In the genomic region with DNA sequence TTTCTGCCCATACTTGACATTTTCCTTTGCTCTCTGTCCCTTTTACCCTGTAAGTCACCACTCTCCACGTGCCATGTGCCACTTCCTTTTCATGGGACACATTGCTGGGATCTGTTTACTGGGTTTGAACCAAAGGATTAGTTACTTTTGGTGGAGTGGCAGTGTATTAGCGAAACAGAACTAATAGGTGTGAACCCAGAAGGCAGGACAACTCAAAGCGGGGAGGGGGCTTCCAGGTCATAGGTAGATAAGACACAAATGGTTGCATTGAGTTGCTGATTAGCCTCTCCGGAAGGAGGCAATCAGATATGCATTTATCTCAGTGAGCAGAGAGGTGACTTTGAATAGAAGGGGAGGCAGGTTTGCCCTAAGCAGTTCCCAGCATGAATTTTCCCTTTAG, we compare ENCODE assay signal across 7 cellular contexts. TPM values are rescaled to one million over a fixed set of nuclear protein-coding genes. Genes with fewer than 3 reads are reported as not detected.
DNase-seq lines count a peak whose midpoint lies in the region; ATAC-seq and TF ChIP-seq lines count a peak whose summit lies in the region.

No MANE protein-coding gene starts in this region.

- no peak for DNase-seq in right cardiac atrium
- no peak for DNase-seq in spleen
- DNase-seq in glomerular visceral epithelial cell (ENCODE audit: extremely low spot score): no peak
- DNase-seq in KG1 (lab: John Stamatoyannopoulos, UW): no peak

- H3K27ac ChIP-seq in HEK293 (ENCODE audit: extremely low read depth, low read depth, low read length) (no peak overlapping the region), VCaP (peak overlapping the region; percentile 85; the same call in 1 of the 2 replicates), right cardiac atrium (ENCODE audit: low read length) (no peak overlapping the region), spleen (peak overlapping the region in 5 of 8 donors; percentile 78 to 89 (median 89))

- intact Hi-C loops in right cardiac atrium (cut with DNase I): no loop called here
- intact Hi-C loops in spleen (cut with DNase I; ENCODE audit: low total_unique reads): no loop called here

- TF ChIP-seq CTCF in HEK293 (tag by site-specific recombination; IDR thresholded peaks at IDR 0.05) (no peak), VCaP (conservative IDR thresholded peaks at IDR 0.05) (no peak), spleen (IDR thresholded peaks at IDR 0.05 in 8 of 11, conservative IDR thresholded peaks at IDR 0.05 in 3 of 11) (no peak)

- peak overlapping the region; percentile 97 for H3K4me3 ChIP-seq in HEK293 (ENCODE audit: low read depth, low read length)
- H3K4me3 ChIP-seq in right cardiac atrium (ENCODE audit: low read length): peak overlapping the region; percentile 98
- H3K4me3 ChIP-seq in spleen: peak overlapping the region in 7 of 8 donors; percentile 81 to 97 (median 91)

- no peak for TF ChIP-seq POLR2A in spleen (IDR thresholded peaks at IDR 0.05)

- H3K9me3 ChIP-seq in HEK293 (ENCODE audit: control insufficient read depth, insufficient read depth, low read depth, low read length): no peaks in the 10 kb centered on the region
- no peaks in the 10 kb centered on the region for H3K9me3 ChIP-seq in right cardiac atrium (ENCODE audit: control insufficient read depth, low read length)
- H3K9me3 ChIP-seq in spleen: no peaks in the 10 kb centered on the region

- CTCF ChIA-PET in HEK293 (lab: Yijun Ruan, JAX): interaction anchor here (0.6 to 0.8 kb wide), 2 partner anchors 23 to 327 kb away, joined by 3 to 4 read pairs; no protein-coding TSS in a partner anchor

- POLR2A ChIA-PET in HEK293 (lab: Yijun Ruan, JAX): no interaction called here

- WGBS in right cardiac atrium: 45% methylated on average over 4 of the region's 4 CpGs
- 62 to 69% (median 64%) methylated on average over 4 of the region's 4 CpGs for WGBS in spleen, 5 donors

- H3K36me3 ChIP-seq in HEK293 (ENCODE audit: control insufficient read depth in 2 of 2, insufficient read depth in 1 of 2, low read length in 2 of 2) (peaks cover 0 to 28% of the 10 kb centered on the region in 2 experiments; a peak in 1 of 3 replicates), spleen (peaks cover 0 to 18% (median 0%) of the 10 kb centered on the region in 6 donors)

- no peaks in the 10 kb centered on the region for H3K27me3 ChIP-seq in right cardiac atrium (ENCODE audit: control insufficient read depth, insufficient read depth)
- H3K27me3 ChIP-seq in spleen (replicated peaks in 1 of 7): no peaks in the 10 kb centered on the region

- no peaks in the 10 kb centered on the region for H3K4me1 ChIP-seq in HEK293 (ENCODE audit: control insufficient read depth, insufficient read depth, low read length)
- peaks cover 4% of the 10 kb centered on the region for H3K4me1 ChIP-seq in right cardiac atrium (ENCODE audit: control insufficient read depth, insufficient read depth, low read length)
- H3K4me1 ChIP-seq in spleen: peaks cover 7 to 44% (median 28%) of the 10 kb centered on the region in 6 donors

- ATAC-seq in right cardiac atrium (no peak), HG03045 (IDR thresholded peaks at IDR 0.05; ENCODE audit: unreplicated experiment) (no peak)

TF ChIP-seq in HEK293, 187 proteins besides CTCF, POLR2A, EP300 and RAD21:
- TF ChIP-seq ZNF366 (tag by site-specific recombination; conservative IDR thresholded peaks at IDR 0.05) (no peak), ZBTB10 (tag by site-specific recombination; IDR thresholded peaks at IDR 0.05) (no peak), SETDB1 (IDR thresholded peaks at IDR 0.05; ENCODE audit: insufficient read length, low read length) (no peak), ZNF114 (tag by site-specific recombination; IDR thresholded peaks at IDR 0.05) (no peak), ZNF16 (tag by site-specific recombination; IDR thresholded peaks at IDR 0.05; ENCODE audit: low read depth) (no peak), ZBTB26 (tag by site-specific recombination; optimal IDR thresholded peaks at IDR 0.05) (no peak), ZNF174 (tag by site-specific recombination; IDR thresholded peaks at IDR 0.05) (no peak)
- TF ChIP-seq, protein P1, sequence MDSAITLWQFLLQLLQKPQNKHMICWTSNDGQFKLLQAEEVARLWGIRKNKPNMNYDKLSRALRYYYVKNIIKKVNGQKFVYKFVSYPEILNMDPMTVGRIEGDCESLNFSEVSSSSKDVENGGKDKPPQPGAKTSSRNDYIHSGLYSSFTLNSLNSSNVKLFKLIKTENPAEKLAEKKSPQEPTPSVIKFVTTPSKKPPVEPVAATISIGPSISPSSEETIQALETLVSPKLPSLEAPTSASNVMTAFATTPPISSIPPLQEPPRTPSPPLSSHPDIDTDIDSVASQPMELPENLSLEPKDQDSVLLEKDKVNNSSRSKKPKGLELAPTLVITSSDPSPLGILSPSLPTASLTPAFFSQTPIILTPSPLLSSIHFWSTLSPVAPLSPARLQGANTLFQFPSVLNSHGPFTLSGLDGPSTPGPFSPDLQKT (IDR thresholded peaks at IDR 0.05; ENCODE audit: borderline replicate concordance, low read depth, low read length): no peak

RNA-seq across cellular contexts. Expression of gene ZNF202, which starts 0.9 kb away (rescaled TPM):
- total RNA-seq in right cardiac atrium: 1 to 10 TPM; 4.1 to 7.1 (median 5.4) TPM
- polyA plus RNA-seq in right cardiac atrium: 2.5 TPM
- total RNA-seq in spleen: 10 to 100 TPM in 6 of 7 donors, 1 to 10 TPM in 1; 8.0 to 18.6 (median 14.9) TPM
- 1 to 10 TPM; 6.3 to 9.7 (median 9.1) TPM for polyA plus RNA-seq in spleen

RNA-seq across cellular contexts. Expression of gene OR6X1, which starts 12.0 kb away (rescaled TPM):
- total RNA-seq in right cardiac atrium (not detected), spleen (not detected)
- polyA plus RNA-seq in right cardiac atrium (not detected), spleen (not detected)

Comparison
In these comparisons a context has a peak if more than half of its experiments do, and no peak if none do; other contexts are left out.
1. H3K27ac ChIP-seq: peak in VCaP (single experiment) and spleen (5 of 8); none in HEK293 (single experiment) and right cardiac atrium (single experiment).
2. Peak in every context shown above with its lines, with median percentiles within 50 percentile points of each other: H3K4me3 ChIP-seq.